1 cellular context compared by ENCODE assay signal in the genomic region with DNA sequence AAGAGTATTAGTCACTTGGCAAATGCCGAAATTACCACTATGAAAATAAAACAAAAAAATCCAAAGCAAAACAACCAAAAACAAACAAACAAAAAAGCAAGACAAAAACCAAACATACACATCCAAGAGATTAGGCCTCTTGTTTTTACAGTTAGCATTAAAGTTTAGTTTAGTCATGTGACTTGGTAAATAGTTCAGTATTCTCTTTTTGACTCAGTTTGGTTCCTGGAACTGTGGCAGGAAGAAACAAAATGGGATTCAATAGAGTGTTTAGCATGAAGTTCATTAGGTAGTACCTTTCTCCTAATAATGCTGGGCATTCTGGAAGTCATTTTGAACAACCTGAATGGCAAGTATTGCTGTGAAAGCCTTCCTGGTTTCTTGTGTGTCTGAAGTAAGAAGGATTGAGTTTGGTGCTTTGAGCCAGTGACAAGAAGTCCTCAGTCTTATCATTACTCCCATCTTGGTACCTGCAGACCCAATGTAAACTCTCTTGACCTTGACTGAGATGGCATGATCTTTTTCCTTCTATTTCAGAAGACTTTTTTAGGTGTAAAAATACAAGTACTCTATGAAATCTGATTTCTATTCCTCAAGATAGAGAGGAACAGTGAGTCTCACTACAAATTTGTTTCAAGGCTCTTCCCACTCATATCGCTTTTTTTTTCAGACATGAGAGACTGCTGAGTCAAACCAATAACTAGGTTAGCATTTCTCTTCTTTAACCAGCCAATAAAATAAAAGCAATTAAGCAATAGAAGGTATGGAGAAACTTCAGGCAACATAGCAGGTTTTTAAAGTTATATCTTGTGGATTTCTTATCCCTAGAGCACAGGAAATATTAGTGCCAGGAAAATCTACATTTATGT.
TF ChIP-seq lines count a peak whose summit lies in the region.

No MANE protein-coding gene starts in this region.

TF ChIP-seq in IMR-90, 13 proteins besides CTCF, POLR2A, EP300 and RAD21:
- no peak for TF ChIP-seq MAFK (IDR thresholded peaks at IDR 0.05; ENCODE audit: low read depth, low read length)
- TF ChIP-seq CHD1 (IDR thresholded peaks at IDR 0.05; ENCODE audit: low read depth, low read length), result no peak
- TF ChIP-seq, protein P1, sequence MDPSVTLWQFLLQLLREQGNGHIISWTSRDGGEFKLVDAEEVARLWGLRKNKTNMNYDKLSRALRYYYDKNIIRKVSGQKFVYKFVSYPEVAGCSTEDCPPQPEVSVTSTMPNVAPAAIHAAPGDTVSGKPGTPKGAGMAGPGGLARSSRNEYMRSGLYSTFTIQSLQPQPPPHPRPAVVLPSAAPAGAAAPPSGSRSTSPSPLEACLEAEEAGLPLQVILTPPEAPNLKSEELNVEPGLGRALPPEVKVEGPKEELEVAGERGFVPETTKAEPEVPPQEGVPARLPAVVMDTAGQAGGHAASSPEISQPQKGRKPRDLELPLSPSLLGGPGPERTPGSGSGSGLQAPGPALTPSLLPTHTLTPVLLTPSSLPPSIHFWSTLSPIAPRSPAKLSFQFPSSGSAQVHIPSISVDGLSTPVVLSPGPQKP (IDR thresholded peaks at IDR 0.05; ENCODE audit: borderline replicate concordance, low read depth, low read length), result no peak
- no peak for TF ChIP-seq RCOR1 (IDR thresholded peaks at IDR 0.05; ENCODE audit: insufficient replicate concordance, low read length)
- TF ChIP-seq, protein P2, sequence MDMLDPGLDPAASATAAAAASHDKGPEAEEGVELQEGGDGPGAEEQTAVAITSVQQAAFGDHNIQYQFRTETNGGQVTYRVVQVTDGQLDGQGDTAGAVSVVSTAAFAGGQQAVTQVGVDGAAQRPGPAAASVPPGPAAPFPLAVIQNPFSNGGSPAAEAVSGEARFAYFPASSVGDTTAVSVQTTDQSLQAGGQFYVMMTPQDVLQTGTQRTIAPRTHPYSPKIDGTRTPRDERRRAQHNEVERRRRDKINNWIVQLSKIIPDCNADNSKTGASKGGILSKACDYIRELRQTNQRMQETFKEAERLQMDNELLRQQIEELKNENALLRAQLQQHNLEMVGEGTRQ (IDR thresholded peaks at IDR 0.05; ENCODE audit: low read depth, low read length), result no peak
- no peak for TF ChIP-seq CEBPB (IDR thresholded peaks at IDR 0.05; ENCODE audit: low read depth, low read length)
- TF ChIP-seq MXI1 (IDR thresholded peaks at IDR 0.05; ENCODE audit: borderline replicate concordance, low read depth, low read length), result no peak
- no peak for TF ChIP-seq RFX5 (IDR thresholded peaks at IDR 0.05; ENCODE audit: low read depth, low read length)
- TF ChIP-seq BHLHE40 (IDR thresholded peaks at IDR 0.05; ENCODE audit: low read depth, low read length), result no peak
- no peak for TF ChIP-seq NFE2L2 (IDR thresholded peaks at IDR 0.05; ENCODE audit: low read depth, low read length)
- TF ChIP-seq FOS (IDR thresholded peaks at IDR 0.05; ENCODE audit: low read depth, low read length), result no peak
- no peak for TF ChIP-seq MAZ (IDR thresholded peaks at IDR 0.05; ENCODE audit: borderline replicate concordance, low read depth, low read length)
- no peak for TF ChIP-seq SMC3 (IDR thresholded peaks at IDR 0.05; ENCODE audit: low read depth, low read length)
